Comparison of ENCODE assay signal across 8 cellular contexts in genomic region chr4:6916587-6917444, GRCh38. TPM values are rescaled to one million over a fixed set of nuclear protein-coding genes. Genes with fewer than 3 reads are reported as not detected.
DNase-seq lines count a peak whose midpoint lies in the region; ATAC-seq and TF ChIP-seq lines count a peak whose summit lies in the region.

No MANE protein-coding gene starts in this region.

- peaks cover 57% of the 10 kb centered on the region for H3K4me1 Mint-ChIP-seq in activated naive CD8-positive, alpha-beta T cell treated with anti-CD3 and anti-CD28 coated beads for 36 hours
- peaks cover 7% of the 10 kb centered on the region; the same call in 1 of the 2 replicates for H3K4me1 Mint-ChIP-seq in HFFc6 (ENCODE audit: low read depth)

- H3K27ac Mint-ChIP-seq in activated naive CD8-positive, alpha-beta T cell treated with anti-CD3 and anti-CD28 coated beads for 36 hours: peak overlapping the region; percentile 89
- H3K27ac Mint-ChIP-seq in HFFc6: no peak overlapping the region

- TF ChIP-seq CTCF in HFFc6 (IDR thresholded peaks at IDR 0.05): no peak

- peaks cover 13% of the 10 kb centered on the region for H3K36me3 Mint-ChIP-seq in activated naive CD8-positive, alpha-beta T cell treated with anti-CD3 and anti-CD28 coated beads for 36 hours
- no peaks in the 10 kb centered on the region for H3K36me3 Mint-ChIP-seq in HFFc6 (ENCODE audit: low read depth)

- peak; percentile 38 for ATAC-seq in GM21576 (IDR thresholded peaks at IDR 0.05; ENCODE audit: unreplicated experiment)
- peak; percentile 58 for ATAC-seq in SK-N-SH treated with all-trans-retinoic acid at 6 μM for 48 hours
- ATAC-seq in left lobe of liver: peak; percentile 6
- peak; percentile 87 for ATAC-seq in stimulated activated naive CD8-positive, alpha-beta T cell treated with anti-CD3 and anti-CD28 coated beads, Interleukin-15, Interleukin-2, amounts not matched to agents 100 U/mL and 50 U/mL, for 24 hours

- H3K9me3 Mint-ChIP-seq in activated naive CD8-positive, alpha-beta T cell treated with anti-CD3 and anti-CD28 coated beads for 36 hours: no peaks in the 10 kb centered on the region
- H3K9me3 Mint-ChIP-seq in HFFc6: no peaks in the 10 kb centered on the region

- H3K27me3 Mint-ChIP-seq in activated naive CD8-positive, alpha-beta T cell treated with anti-CD3 and anti-CD28 coated beads for 36 hours: no peaks in the 10 kb centered on the region
- no peaks in the 10 kb centered on the region for H3K27me3 Mint-ChIP-seq in HFFc6 (ENCODE audit: insufficient read depth)

- peak; percentile 55 for DNase-seq in activated naive CD8-positive, alpha-beta T cell treated with anti-CD3 and anti-CD28 coated beads for 36 hours
- no peak for DNase-seq in left lobe of liver (ENCODE audit: low spot score)
- peak; percentile 57 for DNase-seq in stimulated activated naive CD8-positive, alpha-beta T cell treated with anti-CD3 and anti-CD28 coated beads, Interleukin-15, Interleukin-2, amounts not matched to agents 100 U/mL and 50 U/mL, for 24 hours
- DNase-seq in HFFc6: no peak
- DNase-seq in NCI-H446 treated with DMSO at 0.1 percent for 48 hours (lab: John Stamatoyannopoulos, UW): no peak
- DNase-seq in retina: no peak

- H3K4me3 Mint-ChIP-seq in activated naive CD8-positive, alpha-beta T cell treated with anti-CD3 and anti-CD28 coated beads for 36 hours: peak overlapping the region; percentile 43
- no peak overlapping the region for H3K4me3 Mint-ChIP-seq in HFFc6

TF ChIP-seq in SK-N-SH treated with all-trans-retinoic acid at 6 μM for 48 hours, 23 proteins besides CTCF, POLR2A, EP300 and RAD21:
- TF ChIP-seq ZNF8 (CRISPR knock-in tag; IDR thresholded peaks at IDR 0.05) (no peak), ISL1 (CRISPR knock-in tag; IDR thresholded peaks at IDR 0.05) (no peak), BACH2 (CRISPR knock-in tag; IDR thresholded peaks at IDR 0.05; ENCODE audit: borderline replicate concordance) (no peak), SNAI2 (CRISPR knock-in tag; IDR thresholded peaks at IDR 0.05) (no peak), TOX (CRISPR knock-in tag; IDR thresholded peaks at IDR 0.05; ENCODE audit: borderline replicate concordance) (no peak), RARB (CRISPR knock-in tag; IDR thresholded peaks at IDR 0.05) (no peak), ZC3H10 (CRISPR knock-in tag; IDR thresholded peaks at IDR 0.05) (no peak), ZNF565 (CRISPR knock-in tag; conservative IDR thresholded peaks at IDR 0.05; ENCODE audit: low read depth) (no peak), ZFP3 (CRISPR knock-in tag; IDR thresholded peaks at IDR 0.05) (no peak)

RNA-seq across cellular contexts. Expression of gene TBC1D14, which starts 7.2 kb away (rescaled TPM):
- 10 to 100 TPM; 38.4 to 39.3 TPM for total RNA-seq in activated naive CD8-positive, alpha-beta T cell treated with anti-CD3 and anti-CD28 coated beads for 36 hours
- total RNA-seq in left lobe of liver: 29.3 TPM
- total RNA-seq in HFFc6 (2021; fragmentation: NEBNext Ultra II Directional; extraction: Animal tissue kit (Norgen Biotek cat#: 25700)): 10 to 100 TPM; 23.3 to 32.5 (median 27.9) TPM

Comparison
In these comparisons a context has a peak if more than half of its experiments do, and no peak if none do; other contexts are left out.
1. ATAC-seq: peak in every context shown above with its lines; median percentile 87 in stimulated activated naive CD8-positive, alpha-beta T cell treated with anti-CD3 and anti-CD28 coated beads, Interleukin-15, Interleukin-2, amounts not matched to agents 100 U/mL and 50 U/mL, for 24 hours; 58 in SK-N-SH treated with all-trans-retinoic acid at 6 μM for 48 hours; 38 in GM21576; 6 in left lobe of liver.
2. DNase-seq: peak in activated naive CD8-positive, alpha-beta T cell treated with anti-CD3 and anti-CD28 coated beads for 36 hours (single experiment) and stimulated activated naive CD8-positive, alpha-beta T cell treated with anti-CD3 and anti-CD28 coated beads, Interleukin-15, Interleukin-2, amounts not matched to agents 100 U/mL and 50 U/mL, for 24 hours (single experiment); none in left lobe of liver (single experiment), HFFc6 (single experiment), NCI-H446 treated with DMSO at 0.1 percent for 48 hours (single experiment) and retina (single experiment).